ENCODE assay signal across 1 cellular context in genomic region chr22:20475115-20475436, GRCh38.
TF ChIP-seq lines count a peak whose summit lies in the region.

No MANE protein-coding gene starts in this region.

TF ChIP-seq in HEK293T, 16 proteins besides CTCF, POLR2A, EP300 and RAD21 (continued from another document):
- no peak for TF ChIP-seq ZNF384 (IDR thresholded peaks at IDR 0.05)
- no peak for TF ChIP-seq L3MBTL2 (conservative IDR thresholded peaks at IDR 0.05)
- no peak for TF ChIP-seq SUZ12 (IDR thresholded peaks at IDR 0.05)
- TF ChIP-seq FOXK2 (IDR thresholded peaks at IDR 0.05): no peak
- no peak for TF ChIP-seq FOXA1 (IDR thresholded peaks at IDR 0.05)
- no peak for TF ChIP-seq LEF1 (IDR thresholded peaks at IDR 0.05; ENCODE audit: borderline replicate concordance)
- TF ChIP-seq ELF4 (IDR thresholded peaks at IDR 0.05): no peak
- TF ChIP-seq SP1 (IDR thresholded peaks at IDR 0.05): no peak
- no peak for TF ChIP-seq NFRKB (IDR thresholded peaks at IDR 0.05)
- TF ChIP-seq PKNOX1 (IDR thresholded peaks at IDR 0.05): no peak
- no peak for TF ChIP-seq BHLHE40 (IDR thresholded peaks at IDR 0.05; ENCODE audit: borderline replicate concordance)
- TF ChIP-seq ARNT (IDR thresholded peaks at IDR 0.05): no peak
- no peak for TF ChIP-seq TARDBP (IDR thresholded peaks at IDR 0.05)
- TF ChIP-seq CTBP1 (IDR thresholded peaks at IDR 0.05; ENCODE audit: borderline replicate concordance): no peak
